In genomic region chr5:27437594-27438200, GRCh38 we compare ENCODE assay signal across 28 cellular contexts.
DNase-seq lines count a peak whose midpoint lies in the region; ATAC-seq, FAIRE-seq and TF ChIP-seq lines count a peak whose summit lies in the region.
"Had no signal": no experiment of that assay in that cellular context is flagged by ENCODE, and none has a peak within 500 bp of the region (broad histone marks: within the 10 kb centered on the region; RNA-seq: fewer than 3 reads in every experiment).

No MANE protein-coding gene starts in this region.

- BruUV-seq in K562 (replicated peaks; lab: Mats Ljungman, UMichigan) = no TSS peak

- no peak overlapping the region for H3K4me2 ChIP-seq in K562 (ENCODE audit: insufficient read depth, low read length)
- H3K4me2 ChIP-seq: hepatocyte had no signal

- CTCF ChIA-PET in K562 (lab: Yijun Ruan, JAX; ENCODE audit: low intra/inter-chr PET ratio) = no interaction called here

- TF ChIP-seq CTCF in K562 (IDR thresholded peaks at IDR 0.05 in 2 of 3, conservative IDR thresholded peaks at IDR 0.05 in 1 of 3; ENCODE audit: insufficient read depth in 2 of 3, low read depth in 1 of 3, low read length in 3 of 3) (no peak), dorsolateral prefrontal cortex (IDR thresholded peaks at IDR 0.05 in 54 of 56, conservative IDR thresholded peaks at IDR 0.05 in 2 of 56; ENCODE audit: low read depth in 1 of 56, partially characterized antibody in 56 of 56) (no peak)

- H3K9ac ChIP-seq in K562 (ENCODE audit: insufficient read depth in 1 of 2, low read depth in 2 of 2, low read length in 2 of 2) = no peak overlapping the region

- no peak overlapping the region for H2AFZ ChIP-seq in K562 (ENCODE audit: low read depth, low read length)
- H2AFZ ChIP-seq: hepatocyte had no signal

- TF ChIP-seq EP300 in K562 (IDR thresholded peaks at IDR 0.05; ENCODE audit: low read length) = no peak

- intact Hi-C loops in K562 (cut with micrococcal nuclease) = no loop called here
- intact Hi-C loops in dorsolateral prefrontal cortex (cut with DNase I) = no loop called here

- H3K36me3 ChIP-seq in K562 (ENCODE audit: control insufficient read depth, insufficient read depth, low read length) = no peaks in the 10 kb centered on the region
- H3K36me3 ChIP-seq: cardiac muscle cell, right atrium auricular region, uterus had no signal

- in situ Hi-C loops in K562 (cut with MboI) = no loop called here

- H3K9me1 ChIP-seq in K562 (ENCODE audit: control insufficient read depth, insufficient read depth, low read length) = no peaks in the 10 kb centered on the region

- H3K27ac ChIP-seq in K562 (ENCODE audit: extremely low read depth, low read depth, low read length) = no peak overlapping the region
- H3K27ac ChIP-seq in dorsolateral prefrontal cortex = no peak overlapping the region
- H3K27ac ChIP-seq: 22Rv1, cardiac muscle cell, hepatocyte, right atrium auricular region, uterus had no signal

- no peaks in the 10 kb centered on the region for H3K4me1 ChIP-seq in K562 (replicated peaks in 1 of 2; ENCODE audit: control insufficient read depth in 2 of 2, insufficient read depth in 2 of 2, low read length in 2 of 2)
- H3K4me1 ChIP-seq: right atrium auricular region, uterus had no signal

- H3K9me3 ChIP-seq in K562 (replicated peaks; ENCODE audit: control insufficient read depth, insufficient read depth, low read depth, low read length) = no peaks in the 10 kb centered on the region; the same call in 1 of the 2 replicates
- H3K9me3 ChIP-seq: right atrium auricular region, uterus had no signal

- DNase-seq in NCI-H1092 treated with DMSO at 0.1 percent for 48 hours (lab: John Stamatoyannopoulos, UW) (peak; percentile 9), NCI-H1092 (lab: John Stamatoyannopoulos, UW) (no peak), NCI-H1436 treated with DMSO at 0.1 percent for 48 hours (lab: John Stamatoyannopoulos, UW) (peak; percentile 29), K562 (ENCODE audit: extremely low read depth in 1 of 4, low spot score in 3 of 4) (no peak), renal cortical epithelial cell (ENCODE audit: low read depth) (peak; percentile 77), NCI-H526 treated with DMSO at 0.1 percent for 48 hours (lab: John Stamatoyannopoulos, UW) (no peak), dorsolateral prefrontal cortex (no peak)
- DNase-seq: activated CD4-positive, alpha-beta T cell treated with anti-CD3 and anti-CD28 coated beads, Interleukin-2, amount 10 ng/mL, durations not matched to agents 24 days and 14 days; activated naive CD8-positive, alpha-beta T cell treated with anti-CD3 and anti-CD28 coated beads, Interleukin-2, amount 10 ng/mL, durations not matched to agents 7 days and 5 days; COR-L47; dermis blood vessel endothelial cell; EL; KG1; NCI-H2081; NCI-H774; nucleus accumbens; OCI-M1; SHP77 treated with DMSO at 0.1 percent for 48 hours; T-cell; uterus had no signal

- H3K4me3 ChIP-seq in K562 (no peak overlapping the region), dorsolateral prefrontal cortex (no peak overlapping the region)
- H3K4me3 ChIP-seq: cardiac muscle cell, hepatocyte, lung, right atrium auricular region, uterus had no signal

- no peaks in the 10 kb centered on the region for H3K79me2 ChIP-seq in K562 (ENCODE audit: control insufficient read depth, insufficient read depth, low read length)
- H3K79me2 ChIP-seq: hepatocyte had no signal

- no peak for TF ChIP-seq POLR2A in K562 (conservative IDR thresholded peaks at IDR 0.05)

- no peaks in the 10 kb centered on the region for H4K20me1 ChIP-seq in K562 (replicated peaks; ENCODE audit: control insufficient read depth, insufficient read depth, low read length)

- ATAC-seq in K562 (no peak), GM18858 (IDR thresholded peaks at IDR 0.05; ENCODE audit: unreplicated experiment) (no peak)
- ATAC-seq: T-cell had no signal

- TF ChIP-seq RAD21 in K562 (CRISPR knock-in tag; conservative IDR thresholded peaks at IDR 0.05 in 1 of 2, IDR thresholded peaks at IDR 0.05 in 1 of 2) = no peak

- no peak for FAIRE-seq in K562 (lab: Jason Lieb, UNC)
- FAIRE-seq: endothelial cell of umbilical vein, GM18507 had no signal

- H3K27me3 ChIP-seq in K562 (ENCODE audit: control insufficient read depth in 2 of 2, insufficient read depth in 2 of 2, low read length in 2 of 2) (no peaks in the 10 kb centered on the region), dorsolateral prefrontal cortex (no peaks in the 10 kb centered on the region)
- H3K27me3 ChIP-seq: cardiac muscle cell, hepatocyte, right atrium auricular region, uterus had no signal

- WGBS in K562 (ENCODE audit: insufficient coverage, low coverage, missing lambda C conversion rate) = 8% methylated on average over 2 of the region's 2 CpGs

- POLR2A ChIA-PET in K562 (lab: Yijun Ruan, JAX) = no interaction called here

TF ChIP-seq in K562, 482 proteins besides CTCF, POLR2A, EP300 and RAD21:
- peak; percentile 44; the same call in 1 of the 2 replicates for TF ChIP-seq MAFK (IDR thresholded peaks at IDR 0.05; ENCODE audit: low read length)
- peak; percentile 59; the same call in 1 of the 2 replicates for TF ChIP-seq MAFF (IDR thresholded peaks at IDR 0.05; ENCODE audit: low read length)
- TF ChIP-seq C11orf30 (IDR thresholded peaks at IDR 0.05; ENCODE audit: low read depth) = peak; percentile 47; the same call in 1 of the 2 replicates
- TF ChIP-seq NFIC (IDR thresholded peaks at IDR 0.05) = no peak
- TF ChIP-seq, protein P1, sequence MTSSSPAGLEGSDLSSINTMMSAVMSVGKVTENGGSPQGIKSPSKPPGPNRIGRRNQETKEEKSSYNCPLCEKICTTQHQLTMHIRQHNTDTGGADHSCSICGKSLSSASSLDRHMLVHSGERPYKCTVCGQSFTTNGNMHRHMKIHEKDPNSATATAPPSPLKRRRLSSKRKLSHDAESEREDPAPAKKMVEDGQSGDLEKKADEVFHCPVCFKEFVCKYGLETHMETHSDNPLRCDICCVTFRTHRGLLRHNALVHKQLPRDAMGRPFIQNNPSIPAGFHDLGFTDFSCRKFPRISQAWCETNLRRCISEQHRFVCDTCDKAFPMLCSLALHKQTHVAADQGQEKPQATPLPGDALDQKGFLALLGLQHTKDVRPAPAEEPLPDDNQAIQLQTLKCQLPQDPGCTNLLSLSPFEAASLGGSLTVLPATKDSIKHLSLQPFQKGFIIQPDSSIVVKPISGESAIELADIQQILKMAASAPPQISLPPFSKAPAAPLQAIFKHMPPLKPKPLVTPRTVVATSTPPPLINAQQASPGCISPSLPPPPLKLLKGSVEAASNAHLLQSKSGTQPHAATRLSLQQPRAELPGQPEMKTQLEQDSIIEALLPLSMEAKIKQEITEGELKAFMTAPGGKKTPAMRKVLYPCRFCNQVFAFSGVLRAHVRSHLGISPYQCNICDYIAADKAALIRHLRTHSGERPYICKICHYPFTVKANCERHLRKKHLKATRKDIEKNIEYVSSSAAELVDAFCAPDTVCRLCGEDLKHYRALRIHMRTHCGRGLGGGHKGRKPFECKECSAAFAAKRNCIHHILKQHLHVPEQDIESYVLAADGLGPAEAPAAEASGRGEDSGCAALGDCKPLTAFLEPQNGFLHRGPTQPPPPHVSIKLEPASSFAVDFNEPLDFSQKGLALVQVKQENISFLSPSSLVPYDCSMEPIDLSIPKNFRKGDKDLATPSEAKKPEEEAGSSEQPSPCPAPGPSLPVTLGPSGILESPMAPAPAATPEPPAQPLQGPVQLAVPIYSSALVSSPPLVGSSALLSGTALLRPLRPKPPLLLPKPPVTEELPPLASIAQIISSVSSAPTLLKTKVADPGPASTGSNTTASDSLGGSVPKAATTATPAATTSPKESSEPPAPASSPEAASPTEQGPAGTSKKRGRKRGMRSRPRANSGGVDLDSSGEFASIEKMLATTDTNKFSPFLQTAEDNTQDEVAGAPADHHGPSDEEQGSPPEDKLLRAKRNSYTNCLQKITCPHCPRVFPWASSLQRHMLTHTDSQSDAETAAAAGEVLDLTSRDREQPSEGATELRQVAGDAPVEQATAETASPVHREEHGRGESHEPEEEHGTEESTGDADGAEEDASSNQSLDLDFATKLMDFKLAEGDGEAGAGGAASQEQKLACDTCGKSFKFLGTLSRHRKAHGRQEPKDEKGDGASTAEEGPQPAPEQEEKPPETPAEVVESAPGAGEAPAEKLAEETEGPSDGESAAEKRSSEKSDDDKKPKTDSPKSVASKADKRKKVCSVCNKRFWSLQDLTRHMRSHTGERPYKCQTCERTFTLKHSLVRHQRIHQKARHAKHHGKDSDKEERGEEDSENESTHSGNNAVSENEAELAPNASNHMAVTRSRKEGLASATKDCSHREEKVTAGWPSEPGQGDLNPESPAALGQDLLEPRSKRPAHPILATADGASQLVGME (CRISPR knock-in tag; IDR thresholded peaks at IDR 0.05) = no peak
- TF ChIP-seq PURB (CRISPR knock-in tag; IDR thresholded peaks at IDR 0.05; ENCODE audit: low read depth) = no peak
- no peak for TF ChIP-seq MTA2 (IDR thresholded peaks at IDR 0.05; ENCODE audit: low read depth)
- TF ChIP-seq, protein P2, sequence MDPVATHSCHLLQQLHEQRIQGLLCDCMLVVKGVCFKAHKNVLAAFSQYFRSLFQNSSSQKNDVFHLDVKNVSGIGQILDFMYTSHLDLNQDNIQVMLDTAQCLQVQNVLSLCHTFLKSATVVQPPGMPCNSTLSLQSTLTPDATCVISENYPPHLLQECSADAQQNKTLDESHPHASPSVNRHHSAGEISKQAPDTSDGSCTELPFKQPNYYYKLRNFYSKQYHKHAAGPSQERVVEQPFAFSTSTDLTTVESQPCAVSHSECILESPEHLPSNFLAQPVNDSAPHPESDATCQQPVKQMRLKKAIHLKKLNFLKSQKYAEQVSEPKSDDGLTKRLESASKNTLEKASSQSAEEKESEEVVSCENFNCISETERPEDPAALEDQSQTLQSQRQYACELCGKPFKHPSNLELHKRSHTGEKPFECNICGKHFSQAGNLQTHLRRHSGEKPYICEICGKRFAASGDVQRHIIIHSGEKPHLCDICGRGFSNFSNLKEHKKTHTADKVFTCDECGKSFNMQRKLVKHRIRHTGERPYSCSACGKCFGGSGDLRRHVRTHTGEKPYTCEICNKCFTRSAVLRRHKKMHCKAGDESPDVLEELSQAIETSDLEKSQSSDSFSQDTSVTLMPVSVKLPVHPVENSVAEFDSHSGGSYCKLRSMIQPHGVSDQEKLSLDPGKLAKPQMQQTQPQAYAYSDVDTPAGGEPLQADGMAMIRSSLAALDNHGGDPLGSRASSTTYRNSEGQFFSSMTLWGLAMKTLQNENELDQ (CRISPR knock-in tag; IDR thresholded peaks at IDR 0.05; ENCODE audit: borderline replicate concordance) = no peak
- peak; percentile 73 for TF ChIP-seq ZNF316 (IDR thresholded peaks at IDR 0.05)
- no peak for TF ChIP-seq TGIF2 (CRISPR knock-in tag; IDR thresholded peaks at IDR 0.05)
- TF ChIP-seq TCF7L2 (IDR thresholded peaks at IDR 0.05; ENCODE audit: low read depth, low read length) = no peak

Comparison
In these comparisons a context has a peak if more than half of its experiments do, and no peak if none do; other contexts are left out.
1. DNase-seq: peak in NCI-H1092 treated with DMSO at 0.1 percent for 48 hours (single experiment), NCI-H1436 treated with DMSO at 0.1 percent for 48 hours (single experiment) and renal cortical epithelial cell (single experiment); none in NCI-H1092 (single experiment), K562 (0 of 4), NCI-H526 treated with DMSO at 0.1 percent for 48 hours (single experiment) and dorsolateral prefrontal cortex (0 of 10).